In genomic region chr2:176734868-176735267, GRCh38 we compare ENCODE assay signal across 10 cellular contexts.
"Had no signal": no experiment of that assay in that cellular context is flagged by ENCODE, and none has a peak within 500 bp of the region (broad histone marks: within the 10 kb centered on the region; RNA-seq: fewer than 3 reads in every experiment).

No MANE protein-coding gene starts in this region.

- ATAC-seq: GM23338 had no signal

- H3K9ac ChIP-seq: KMS-11 had no signal

- H3K4me3 ChIP-seq: GM23338 had no signal

- H3K27ac ChIP-seq: KMS-11 had no signal

- H3K4me2 ChIP-seq: GM23338, KMS-11 had no signal

- DNase-seq: H9, HCEC 1CT, IMR-90, Karpas-422, KBM-7 had no signal

- FAIRE-seq: H1, H54, HTR-8/SVneo had no signal
